12 cellular contexts compared by ENCODE assay signal in genomic region chr2:70440621-70441020, GRCh38.
DNase-seq lines count a peak whose midpoint lies in the region; ATAC-seq and TF ChIP-seq lines count a peak whose summit lies in the region.
"Had no signal": no experiment of that assay in that cellular context is flagged by ENCODE, and none has a peak within 500 bp of the region (broad histone marks: within the 10 kb centered on the region; RNA-seq: fewer than 3 reads in every experiment).

No MANE protein-coding gene starts in this region.

- DNase-seq in CD8-positive, alpha-beta memory T cell, result peak in 1 of 5 donors; percentile 45
- no peak for DNase-seq in RWPE2 (ENCODE audit: low spot score)
- peak; percentile 36 for DNase-seq in activated T-cell treated with anti-CD3 and anti-CD28 coated beads, Interleukin-2, amount 50 U/mL, for 4 hours
- DNase-seq in lung microvascular endothelial cell (ENCODE audit: low read depth in 2 of 2), result peak; percentile 15 to 16
- DNase-seq: adrenal gland, NCI-H446 treated with DMSO at 0.1 percent for 48 hours had no signal

- peaks cover 29% of the 10 kb centered on the region for H3K4me1 ChIP-seq in CD8-positive, alpha-beta memory T cell (ENCODE audit: insufficient read depth, low read length)
- no peaks in the 10 kb centered on the region for H3K4me1 ChIP-seq in RWPE2 (ENCODE audit: insufficient read depth, poor library complexity, severe bottlenecking)
- H3K4me1 ChIP-seq: adrenal gland had no signal

- no peaks in the 10 kb centered on the region for H3K9me3 Mint-ChIP-seq in CD8-positive, alpha-beta memory T cell
- H3K9me3 Mint-ChIP-seq in activated T-cell treated with anti-CD3 and anti-CD28 coated beads, Interleukin-2, amount 50 U/mL, for 4 hours, result no peaks in the 10 kb centered on the region
- H3K9me3 Mint-ChIP-seq: stimulated activated memory B cell treated with anti-CD40 and anti-IgM and Interleukin-4, amounts not matched to agents 10 μg/mL and 1 μg/mL and 100 μg/mL, for 72 hours had no signal

- no peaks in the 10 kb centered on the region for H3K27me3 ChIP-seq in CD8-positive, alpha-beta memory T cell (ENCODE audit: insufficient read depth, low read length, poor library complexity, severe bottlenecking)
- H3K27me3 ChIP-seq in RWPE2 (ENCODE audit: insufficient read depth, poor library complexity, severe bottlenecking), result no peaks in the 10 kb centered on the region
- H3K27me3 ChIP-seq: adrenal gland had no signal

- no peaks in the 10 kb centered on the region for H3K36me3 ChIP-seq in CD8-positive, alpha-beta memory T cell (ENCODE audit: insufficient read depth, low read length)
- no peaks in the 10 kb centered on the region for H3K36me3 ChIP-seq in RWPE2 (ENCODE audit: low read depth)
- H3K36me3 ChIP-seq: adrenal gland, neutrophil had no signal

- H3K4me1 Mint-ChIP-seq in CD8-positive, alpha-beta memory T cell, result peaks cover 13 to 20% (median 15%) of the 10 kb centered on the region in 3 donors
- H3K4me1 Mint-ChIP-seq in activated T-cell treated with anti-CD3 and anti-CD28 coated beads, Interleukin-2, amount 50 U/mL, for 4 hours (ENCODE audit: low read depth), result peaks cover 33% of the 10 kb centered on the region
- H3K4me1 Mint-ChIP-seq: stimulated activated memory B cell treated with anti-CD40 and anti-IgM and Interleukin-4, amounts not matched to agents 10 μg/mL and 1 μg/mL and 100 μg/mL, for 72 hours had no signal

- TF ChIP-seq CTCF in RWPE2 (IDR thresholded peaks at IDR 0.05; ENCODE audit: poor library complexity, severe bottlenecking), result no peak

- H3K27ac ChIP-seq in CD8-positive, alpha-beta memory T cell (ENCODE audit: low read depth, low read length), result no peak overlapping the region
- H3K27ac ChIP-seq in RWPE2 (ENCODE audit: poor library complexity, severe bottlenecking), result no peak overlapping the region
- H3K27ac ChIP-seq: adrenal gland, neutrophil had no signal

- no peak overlapping the region for H3K4me3 ChIP-seq in CD8-positive, alpha-beta memory T cell (ENCODE audit: low read length)
- no peak overlapping the region for H3K4me3 ChIP-seq in RWPE2 (ENCODE audit: severe bottlenecking)
- H3K4me3 ChIP-seq: adrenal gland had no signal

- H3K36me3 Mint-ChIP-seq in CD8-positive, alpha-beta memory T cell, result no peaks in the 10 kb centered on the region
- no peaks in the 10 kb centered on the region for H3K36me3 Mint-ChIP-seq in activated T-cell treated with anti-CD3 and anti-CD28 coated beads, Interleukin-2, amount 50 U/mL, for 4 hours (ENCODE audit: insufficient read depth)
- H3K36me3 Mint-ChIP-seq: stimulated activated memory B cell treated with anti-CD40 and anti-IgM and Interleukin-4, amounts not matched to agents 10 μg/mL and 1 μg/mL and 100 μg/mL, for 72 hours had no signal

- POLR2A ChIA-PET in CD8-positive, alpha-beta memory T cell (lab: Charles Lee), result no interaction called here

- CTCF ChIA-PET in CD8-positive, alpha-beta memory T cell (lab: Charles Lee), result no interaction called here

- H3K27me3 Mint-ChIP-seq in CD8-positive, alpha-beta memory T cell, result peaks cover 9 to 25% of the 10 kb centered on the region in 2 donors
- H3K27me3 Mint-ChIP-seq in activated T-cell treated with anti-CD3 and anti-CD28 coated beads, Interleukin-2, amount 50 U/mL, for 4 hours (ENCODE audit: low read depth), result no peaks in the 10 kb centered on the region

- peak overlapping the region in 5 of 8 donors; percentile 28 to 69 (median 45) for H3K27ac Mint-ChIP-seq in CD8-positive, alpha-beta memory T cell
- H3K27ac Mint-ChIP-seq: stimulated activated memory B cell treated with anti-CD40 and anti-IgM and Interleukin-4, amounts not matched to agents 10 μg/mL and 1 μg/mL and 100 μg/mL, for 72 hours had no signal

- H3K9me3 ChIP-seq in CD8-positive, alpha-beta memory T cell (ENCODE audit: low read length), result no peaks in the 10 kb centered on the region
- no peaks in the 10 kb centered on the region for H3K9me3 ChIP-seq in RWPE2 (ENCODE audit: severe bottlenecking)
- H3K9me3 ChIP-seq: adrenal gland, neutrophil had no signal

- no peak overlapping the region for H3K4me3 Mint-ChIP-seq in CD8-positive, alpha-beta memory T cell
- no peak overlapping the region for H3K4me3 Mint-ChIP-seq in activated T-cell treated with anti-CD3 and anti-CD28 coated beads, Interleukin-2, amount 50 U/mL, for 4 hours
- H3K4me3 Mint-ChIP-seq: stimulated activated memory B cell treated with anti-CD40 and anti-IgM and Interleukin-4, amounts not matched to agents 10 μg/mL and 1 μg/mL and 100 μg/mL, for 72 hours had no signal

- ATAC-seq in RWPE2 (ENCODE audit: low read depth), result peak; percentile 27; the same call in 1 of the 3 replicates
- ATAC-seq in activated T-cell treated with anti-CD3 and anti-CD28 coated beads, Interleukin-2, amount 50 U/mL, for 4 hours, result peak; percentile 44 to 70
- ATAC-seq in HG03025 (IDR thresholded peaks at IDR 0.05; ENCODE audit: low FRiP score, unreplicated experiment), result no peak
- ATAC-seq in GM18861 (IDR thresholded peaks at IDR 0.05; ENCODE audit: unreplicated experiment), result no peak
- no peak for ATAC-seq in GM18519 (IDR thresholded peaks at IDR 0.05; ENCODE audit: low FRiP score, unreplicated experiment)
- no peak for ATAC-seq in GM18520 (IDR thresholded peaks at IDR 0.05; ENCODE audit: unreplicated experiment)
- ATAC-seq: stimulated activated memory B cell treated with anti-CD40 and anti-IgM and Interleukin-4, amounts not matched to agents 10 μg/mL and 1 μg/mL and 100 μg/mL, for 72 hours had no signal

Comparison
In these comparisons a context has a peak if more than half of its experiments do, and no peak if none do; other contexts are left out.
1. ATAC-seq: peak in RWPE2 (single experiment) and activated T-cell treated with anti-CD3 and anti-CD28 coated beads, Interleukin-2, amount 50 U/mL, for 4 hours (2 of 2); none in HG03025 (single experiment), GM18861 (single experiment), GM18519 (single experiment) and GM18520 (single experiment).